18 cellular contexts compared by ENCODE assay signal in the genomic region with DNA sequence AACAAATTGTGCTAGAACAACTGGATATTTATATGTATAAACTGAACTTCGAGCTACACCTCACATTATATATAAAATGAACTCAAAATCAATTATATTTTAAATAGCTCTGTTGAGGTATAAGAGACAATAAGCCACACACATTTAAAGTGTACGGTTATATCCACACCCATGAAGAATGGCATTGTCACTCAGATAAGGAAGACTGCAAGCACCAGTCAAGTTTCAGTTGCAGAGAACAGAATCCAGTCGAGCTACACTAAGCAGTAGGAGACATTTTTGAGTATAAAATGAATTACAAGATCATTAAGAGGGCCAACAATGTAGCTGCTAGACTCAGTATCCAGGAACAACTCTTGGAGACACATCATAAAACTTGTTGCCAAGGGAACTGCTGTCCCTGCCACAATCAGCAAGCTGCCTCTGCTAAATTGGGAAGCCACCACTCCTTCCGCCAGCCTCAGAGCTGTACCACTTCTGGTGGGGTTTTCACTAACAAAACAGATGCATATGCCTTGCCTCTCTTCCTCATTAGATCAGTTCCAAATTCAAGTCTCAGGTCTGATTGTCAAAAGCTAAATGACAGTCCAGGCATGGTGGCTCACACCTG. TPM values are rescaled to one million over a fixed set of nuclear protein-coding genes. Genes with fewer than 3 reads are reported as not detected.
"Had no signal": no experiment of that assay in that cellular context is flagged by ENCODE, and none has a peak within 500 bp of the region (broad histone marks: within the 10 kb centered on the region; RNA-seq: fewer than 3 reads in every experiment).

No MANE protein-coding gene starts in this region.

- DNase-seq: activated CD4-positive, alpha-beta T cell treated with anti-CD3 and anti-CD28 coated beads for 1 hour; activated gamma-delta T cell; activated T-cell treated with anti-CD3 and anti-CD28 coated beads, Interleukin-2, amount 50 U/mL, for 72 hours; dermis blood vessel endothelial cell; effector memory CD4-positive, alpha-beta T cell; esophagus squamous epithelium; left cardiac atrium; lower lobe of right lung; occipital lobe; right cardiac atrium; stomach; T-helper 2 cell; testis; upper lobe of left lung; WERI-Rb-1 had no signal

- H3K27me3 ChIP-seq: cardiac muscle cell, esophagus squamous epithelium, stomach, testis, upper lobe of left lung had no signal

- H3K4me1 ChIP-seq: lower lobe of right lung, stomach, testis, upper lobe of left lung had no signal

- H3K27ac ChIP-seq: cardiac muscle cell, esophagus squamous epithelium, lower lobe of right lung, stomach, testis, upper lobe of left lung, WERI-Rb-1 had no signal

- H3K9me3 ChIP-seq: esophagus squamous epithelium, lower lobe of right lung, testis, upper lobe of left lung had no signal

- H3K36me3 ChIP-seq: cardiac muscle cell, esophagus squamous epithelium, lower lobe of right lung, stomach, upper lobe of left lung, WERI-Rb-1 had no signal

- ATAC-seq: activated naive CD4-positive, alpha-beta T cell treated with anti-CD3 and anti-CD28 coated beads, Interleukin-2, amount 50 U/mL, for 72 hours; activated T-cell treated with anti-CD3 and anti-CD28 coated beads, Interleukin-2, amount 50 U/mL, for 72 hours; left cardiac atrium; lower lobe of right lung had no signal

- H3K4me3 ChIP-seq: cardiac muscle cell, esophagus squamous epithelium, lower lobe of right lung, stomach, testis, upper lobe of left lung had no signal

RNA-seq across cellular contexts. Expression of gene GPNMB, which starts 19.6 kb away (rescaled TPM):
- polyA plus RNA-seq: neural cell had no signal
